In the genomic region with DNA sequence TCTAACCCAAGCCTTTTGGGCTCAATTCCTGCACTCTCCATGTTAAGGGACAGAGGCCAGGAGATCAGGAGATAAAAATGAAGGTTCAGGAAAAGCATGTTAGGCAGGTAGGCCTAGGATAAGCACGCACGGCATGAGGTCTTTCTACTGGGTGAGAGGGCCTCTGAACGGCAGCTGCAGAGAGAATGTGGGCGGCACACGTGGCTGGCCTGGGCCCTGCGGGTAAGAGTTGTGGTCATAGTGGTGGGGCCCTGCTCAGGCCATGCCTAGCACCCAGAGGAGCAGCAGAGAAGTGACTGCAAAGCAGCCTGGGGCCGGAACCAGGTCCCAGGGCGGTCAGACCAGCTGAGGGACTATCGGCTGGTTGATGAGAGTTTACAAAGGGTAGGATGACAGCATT, we compare ENCODE assay signal across 10 cellular contexts. TPM values are rescaled to one million over a fixed set of nuclear protein-coding genes. Genes with fewer than 3 reads are reported as not detected.
DNase-seq lines count a peak whose midpoint lies in the region; ATAC-seq lines count a peak whose summit lies in the region.
"Had no signal": no experiment of that assay in that cellular context is flagged by ENCODE, and none has a peak within 500 bp of the region (broad histone marks: within the 10 kb centered on the region; RNA-seq: fewer than 3 reads in every experiment).

No MANE protein-coding gene starts in this region.

- ATAC-seq in GM21529 (IDR thresholded peaks at IDR 0.05; ENCODE audit: unreplicated experiment) (peak; percentile 70), GM21576 (IDR thresholded peaks at IDR 0.05; ENCODE audit: unreplicated experiment) (no peak)
- ATAC-seq: activated CD8-positive, alpha-beta T cell treated with anti-CD3 and anti-CD28 coated beads for 36 hours; naive thymus-derived CD4-positive, alpha-beta T cell had no signal

- DNase-seq in Daoy (ENCODE audit: low read depth) (peak; percentile 74), MV-4-11 (lab: John Stamatoyannopoulos, UW) (peak; percentile 94), iris pigment epithelial cell (ENCODE audit: low read depth) (peak; percentile 23), pons (ENCODE audit: low spot score) (no peak), T-helper 9 cell (no peak)
- DNase-seq in stimulated activated CD4-positive, alpha-beta T cell treated with anti-CD3 and anti-CD28 coated beads, Interleukin-4, amount 100 ng/mL, for 24 hours: no peak
- DNase-seq: activated CD8-positive, alpha-beta T cell treated with anti-CD3 and anti-CD28 coated beads for 36 hours; naive thymus-derived CD4-positive, alpha-beta T cell had no signal

RNA-seq across cellular contexts. Expression of a gene that starts 7.5 kb away (rescaled TPM):
- 0.06 and 0.80 TPM in 2 replicates for total RNA-seq in Daoy (2014; rRNA removed; shearing (Covaris generic))

Comparison
In these comparisons a context has a peak if more than half of its experiments do, and no peak if none do; other contexts are left out.
1. DNase-seq: peak in Daoy (single experiment), MV-4-11 (single experiment) and iris pigment epithelial cell (single experiment); none in pons (single experiment), T-helper 9 cell (single experiment) and stimulated activated CD4-positive, alpha-beta T cell treated with anti-CD3 and anti-CD28 coated beads, Interleukin-4, amount 100 ng/mL, for 24 hours (single experiment).